Comparison of ENCODE assay signal across 17 cellular contexts in genomic region chr2:23584054-23584745, GRCh38.
DNase-seq lines count a peak whose midpoint lies in the region; ATAC-seq and TF ChIP-seq lines count a peak whose summit lies in the region.
"Had no signal": no experiment of that assay in that cellular context is flagged by ENCODE, and none has a peak within 500 bp of the region (broad histone marks: within the 10 kb centered on the region; RNA-seq: fewer than 3 reads in every experiment).

No MANE protein-coding gene starts in this region.

- POLR2A ChIA-PET in CD4-positive, alpha-beta T cell (lab: Charles Lee), result no interaction called here

- no peak overlapping the region for H3K27ac Mint-ChIP-seq in chondrocyte (ENCODE audit: unreplicated experiment)
- no peak overlapping the region for H3K27ac Mint-ChIP-seq in CD4-positive, alpha-beta T cell
- H3K27ac Mint-ChIP-seq: activated CD4-positive, alpha-beta T cell treated with anti-CD3 and anti-CD28 coated beads for 36 hours; activated naive CD8-positive, alpha-beta T cell; T-helper 17 cell had no signal

- TF ChIP-seq CTCF in chondrocyte (IDR thresholded peaks at IDR 0.05), result no peak
- TF ChIP-seq CTCF in stomach (IDR thresholded peaks at IDR 0.05), result no peak
- TF ChIP-seq CTCF in brain microvascular endothelial cell (IDR thresholded peaks at IDR 0.05; ENCODE audit: low read depth, low read length, missing control alignments), result no peak
- TF ChIP-seq CTCF in CD4-positive, alpha-beta T cell (IDR thresholded peaks at IDR 0.05), result no peak

- TF ChIP-seq EP300 in stomach (IDR thresholded peaks at IDR 0.05), result peak; percentile 68

- peak overlapping the region in 4 of 5 donors; percentile 26 to 91 (median 65) for H3K27ac ChIP-seq in stomach
- no peak overlapping the region for H3K27ac ChIP-seq in brain microvascular endothelial cell
- H3K27ac ChIP-seq in CD4-positive, alpha-beta T cell (ENCODE audit: low read depth, low read length), result no peak overlapping the region
- H3K27ac ChIP-seq: foreskin keratinocyte, neural progenitor cell, RWPE1 had no signal

- no peak for TF ChIP-seq POLR2A in stomach (IDR thresholded peaks at IDR 0.05)

- 80 to 90% (median 84%) methylated on average over 17 of the region's 17 CpGs for WGBS in stomach, 5 donors

- DNase-seq in NCI-H1105 (lab: John Stamatoyannopoulos, UW), result peak; percentile 74
- DNase-seq in NCI-H345 treated with DMSO at 0.1 percent for 48 hours (lab: John Stamatoyannopoulos, UW; ENCODE audit: unreplicated experiment), result peak; percentile 91
- peak; percentile 67 for DNase-seq in chondrocyte (ENCODE audit: low spot score)
- DNase-seq in stomach, result no peak
- DNase-seq in brain microvascular endothelial cell, result no peak
- no peak for DNase-seq in CD4-positive, alpha-beta T cell
- DNase-seq in DMS79 treated with DMSO at 0.1 percent for 48 hours (lab: John Stamatoyannopoulos, UW), result no peak
- DNase-seq: activated CD4-positive, alpha-beta T cell treated with anti-CD3 and anti-CD28 coated beads for 36 hours; activated T-cell treated with anti-CD3 and anti-CD28 coated beads for 4 hours; central memory CD4-positive, alpha-beta T cell; foreskin keratinocyte; mammary epithelial cell; stimulated activated naive CD8-positive, alpha-beta T cell treated with anti-CD3 and anti-CD28 coated beads, Interleukin-15, Interleukin-2, amounts not matched to agents 100 U/mL and 50 U/mL, for 24 hours; T-helper 17 cell had no signal

- peaks cover 2% of the 10 kb centered on the region for H3K36me3 Mint-ChIP-seq in chondrocyte (ENCODE audit: low read depth)
- H3K36me3 Mint-ChIP-seq in CD4-positive, alpha-beta T cell (ENCODE audit: low read depth), result no peaks in the 10 kb centered on the region
- H3K36me3 Mint-ChIP-seq: activated naive CD8-positive, alpha-beta T cell had no signal

- no peak overlapping the region for H3K4me3 ChIP-seq in stomach
- H3K4me3 ChIP-seq in brain microvascular endothelial cell (ENCODE audit: low read depth, low read length), result no peak overlapping the region
- H3K4me3 ChIP-seq: neural progenitor cell had no signal

- peaks cover 0 to 31% (median 4%) of the 10 kb centered on the region in 4 donors for H3K4me1 ChIP-seq in stomach
- H3K4me1 ChIP-seq: foreskin keratinocyte had no signal

- H3K27me3 ChIP-seq in stomach, result no peaks in the 10 kb centered on the region
- H3K27me3 ChIP-seq in brain microvascular endothelial cell (replicated peaks), result no peaks in the 10 kb centered on the region
- H3K27me3 ChIP-seq in CD4-positive, alpha-beta T cell (ENCODE audit: control insufficient read depth, insufficient read depth, low read length), result no peaks in the 10 kb centered on the region
- H3K27me3 ChIP-seq: foreskin keratinocyte, neural progenitor cell had no signal

- H3K27me3 Mint-ChIP-seq in chondrocyte (ENCODE audit: low read depth), result no peaks in the 10 kb centered on the region
- H3K27me3 Mint-ChIP-seq in CD4-positive, alpha-beta T cell, result no peaks in the 10 kb centered on the region
- H3K27me3 Mint-ChIP-seq: activated CD4-positive, alpha-beta T cell treated with anti-CD3 and anti-CD28 coated beads for 36 hours; activated naive CD8-positive, alpha-beta T cell had no signal

- no peak overlapping the region for H3K4me3 Mint-ChIP-seq in chondrocyte (ENCODE audit: unreplicated experiment)
- H3K4me3 Mint-ChIP-seq in CD4-positive, alpha-beta T cell, result no peak overlapping the region
- H3K4me3 Mint-ChIP-seq: activated CD4-positive, alpha-beta T cell treated with anti-CD3 and anti-CD28 coated beads for 36 hours; activated naive CD8-positive, alpha-beta T cell; neural progenitor cell; T-helper 17 cell had no signal

- CTCF ChIA-PET in CD4-positive, alpha-beta T cell (lab: Charles Lee), result no interaction called here

- intact Hi-C loops in stomach (cut with DNase I; ENCODE audit: low total_unique reads), result no loop called here
- intact Hi-C loops in CD4-positive, alpha-beta T cell (cut with DNase I, micrococcal nuclease), result no loop called here

- ATAC-seq in CD4-positive, alpha-beta T cell (ENCODE audit: poor library complexity), result no peak
- ATAC-seq: activated CD4-positive, alpha-beta T cell treated with anti-CD3 and anti-CD28 coated beads for 36 hours; stimulated activated naive CD8-positive, alpha-beta T cell treated with anti-CD3 and anti-CD28 coated beads, Interleukin-15, Interleukin-2, amounts not matched to agents 100 U/mL and 50 U/mL, for 24 hours; T-helper 17 cell had no signal

- in situ Hi-C loops in brain microvascular endothelial cell (cut with HindIII; ENCODE audit: low pct_ligation_motif_present, low sequenced_read_pairs), result no loop called here

- H3K36me3 ChIP-seq in stomach (no peaks in the 10 kb centered on the region), brain microvascular endothelial cell (replicated peaks) (no peaks in the 10 kb centered on the region)
- H3K36me3 ChIP-seq: neural progenitor cell had no signal

- H3K4me1 Mint-ChIP-seq in chondrocyte (ENCODE audit: low read depth), result peaks cover 17% of the 10 kb centered on the region
- H3K4me1 Mint-ChIP-seq in CD4-positive, alpha-beta T cell (ENCODE audit: low read depth), result no peaks in the 10 kb centered on the region
- H3K4me1 Mint-ChIP-seq: activated CD4-positive, alpha-beta T cell treated with anti-CD3 and anti-CD28 coated beads for 36 hours; T-helper 17 cell had no signal

- no peaks in the 10 kb centered on the region for H3K9me3 ChIP-seq in stomach
- no peaks in the 10 kb centered on the region for H3K9me3 ChIP-seq in CD4-positive, alpha-beta T cell (ENCODE audit: control insufficient read depth, low read length)

- no peaks in the 10 kb centered on the region for H3K9me3 Mint-ChIP-seq in chondrocyte (ENCODE audit: low read depth)
- no peaks in the 10 kb centered on the region for H3K9me3 Mint-ChIP-seq in CD4-positive, alpha-beta T cell
- H3K9me3 Mint-ChIP-seq: neural progenitor cell had no signal

Comparison
In these comparisons a context has a peak if more than half of its experiments do, and no peak if none do; other contexts are left out.
1. DNase-seq: peak in NCI-H1105 (single experiment), NCI-H345 treated with DMSO at 0.1 percent for 48 hours (single experiment) and chondrocyte (single experiment); none in stomach (single experiment), brain microvascular endothelial cell (single experiment), CD4-positive, alpha-beta T cell (0 of 10) and DMS79 treated with DMSO at 0.1 percent for 48 hours (single experiment).
2. H3K27ac ChIP-seq: peak in stomach (4 of 5); none in brain microvascular endothelial cell (single experiment) and CD4-positive, alpha-beta T cell (single experiment).